Comparison of ENCODE assay signal across 16 cellular contexts in genomic region chr12:77947326-77947725, GRCh38.
DNase-seq lines count a peak whose midpoint lies in the region; ATAC-seq, FAIRE-seq and TF ChIP-seq lines count a peak whose summit lies in the region.
"Had no signal": no experiment of that assay in that cellular context is flagged by ENCODE, and none has a peak within 500 bp of the region (broad histone marks: within the 10 kb centered on the region; RNA-seq: fewer than 3 reads in every experiment).

No MANE protein-coding gene starts in this region.

- H3K36me3 ChIP-seq in A673 (ENCODE audit: insufficient read depth, low read length, poor library complexity, severe bottlenecking): no peaks in the 10 kb centered on the region
- H3K36me3 ChIP-seq: transverse colon had no signal

- peaks cover 6% of the 10 kb centered on the region for H3K9me3 Mint-ChIP-seq in activated CD8-positive, alpha-beta T cell treated with anti-CD3 and anti-CD28 coated beads for 36 hours

- intact Hi-C loops in A673 (cut with micrococcal nuclease; ENCODE audit: unreplicated experiment): no loop called here
- intact Hi-C loops in activated CD8-positive, alpha-beta T cell treated with anti-CD3 and anti-CD28 coated beads for 36 hours (cut with micrococcal nuclease): no loop called here

- in situ Hi-C loops in astrocyte of the spinal cord (cut with HindIII; ENCODE audit: low sequenced_read_pairs): loop anchor here (25.0 kb wide), 1 partner anchor 210 kb away; no protein-coding TSS in a partner anchor

- POLR2A ChIA-PET in A673 (lab: Charles Lee; ENCODE audit: low non-redundant PET): no interaction called here
- POLR2A ChIA-PET in activated CD8-positive, alpha-beta T cell treated with anti-CD3 and anti-CD28 coated beads for 36 hours (lab: Charles Lee): no interaction called here

- no peak overlapping the region for H3K27ac Mint-ChIP-seq in activated CD8-positive, alpha-beta T cell treated with anti-CD3 and anti-CD28 coated beads for 36 hours
- H3K27ac Mint-ChIP-seq: activated T-helper 2 cell treated with anti-CD3 and anti-CD28 coated beads, Interferon-gamma antibody, Interleukin-2, Interleukin-4, amounts not matched to agents 10 μg/mL and 5 μg/mL and 100 μg/mL, durations not matched to agents 14 hours and 24 hours and 36 hours; T-helper 2 cell treated with Interferon-gamma antibody and Interleukin-4, amounts not matched to agents 5 μg/mL and 100 μg/mL, for 36 hours had no signal

- H3K4me1 ChIP-seq in A673 (ENCODE audit: insufficient read depth, low read length, poor library complexity, severe bottlenecking): peaks cover 14% of the 10 kb centered on the region
- H3K4me1 ChIP-seq: psoas muscle, transverse colon had no signal

- no peaks in the 10 kb centered on the region for H3K27me3 Mint-ChIP-seq in activated CD8-positive, alpha-beta T cell treated with anti-CD3 and anti-CD28 coated beads for 36 hours

- no peaks in the 10 kb centered on the region for H3K4me1 Mint-ChIP-seq in activated CD8-positive, alpha-beta T cell treated with anti-CD3 and anti-CD28 coated beads for 36 hours (ENCODE audit: low read depth)

- CTCF ChIA-PET in A673 (lab: Charles Lee): no interaction called here
- CTCF ChIA-PET in activated CD8-positive, alpha-beta T cell treated with anti-CD3 and anti-CD28 coated beads for 36 hours (lab: Charles Lee): no interaction called here

- TF ChIP-seq CTCF in A673 (conservative IDR thresholded peaks at IDR 0.05; ENCODE audit: low read depth, low read length) (no peak), astrocyte of the spinal cord (IDR thresholded peaks at IDR 0.05; ENCODE audit: low read depth, low read length) (no peak)
- no peak for TF ChIP-seq CTCF in activated CD8-positive, alpha-beta T cell treated with anti-CD3 and anti-CD28 coated beads for 36 hours (IDR thresholded peaks at IDR 0.05)

- no peak overlapping the region for H3K4me3 Mint-ChIP-seq in activated CD8-positive, alpha-beta T cell treated with anti-CD3 and anti-CD28 coated beads for 36 hours
- H3K4me3 Mint-ChIP-seq: T-helper 2 cell treated with Interferon-gamma antibody and Interleukin-4, amounts not matched to agents 5 μg/mL and 100 μg/mL, for 36 hours had no signal

- H3K27me3 ChIP-seq in A673 (replicated peaks; ENCODE audit: insufficient read depth, low read depth, low read length, poor library complexity): no peaks in the 10 kb centered on the region
- H3K27me3 ChIP-seq: transverse colon had no signal

- no peaks in the 10 kb centered on the region for H3K9me3 ChIP-seq in A673 (ENCODE audit: low read depth, low read length, poor library complexity, severe bottlenecking)
- H3K9me3 ChIP-seq: psoas muscle, transverse colon had no signal

- H3K27ac ChIP-seq in A673 (ENCODE audit: low read depth, low read length, poor library complexity, severe bottlenecking): peak overlapping the region; percentile 8
- H3K27ac ChIP-seq: psoas muscle, transverse colon had no signal

- DNase-seq in A673 (ENCODE audit: low spot score) (peak; percentile 18), HTR-8/SVneo (ENCODE audit: insufficient read length, low spot score) (peak; percentile 14), astrocyte of the spinal cord (ENCODE audit: low read depth, low spot score) (peak; percentile 76), glomerular visceral epithelial cell (ENCODE audit: extremely low spot score) (peak; percentile 27), T-helper 9 cell (no peak), CD1c-positive myeloid dendritic cell (ENCODE audit: extremely low spot score) (no peak)
- no peak for DNase-seq in activated CD8-positive, alpha-beta T cell treated with anti-CD3 and anti-CD28 coated beads for 36 hours
- DNase-seq in activated naive CD4-positive, alpha-beta T cell treated with anti-CD3 and anti-CD28 coated beads, Interleukin-2, amount 50 U/mL, for 16 hours: no peak
- DNase-seq: activated CD4-positive, alpha-beta T cell treated with anti-CD3 and anti-CD28 coated beads, Interleukin-2, amount 50 U/mL, for 4 hours; GOT3; NCI-H1048; NCI-H345; psoas muscle; transverse colon had no signal

- no peak for FAIRE-seq in HTR-8/SVneo (lab: Jason Lieb, UNC)

- no peaks in the 10 kb centered on the region for H3K36me3 Mint-ChIP-seq in activated CD8-positive, alpha-beta T cell treated with anti-CD3 and anti-CD28 coated beads for 36 hours (ENCODE audit: low read depth)

- H3K4me3 ChIP-seq in A673 (ENCODE audit: low read depth, low read length, poor library complexity, severe bottlenecking) (no peak overlapping the region), astrocyte of the spinal cord (ENCODE audit: low read depth, low read length) (no peak overlapping the region)
- H3K4me3 ChIP-seq: psoas muscle, transverse colon had no signal

- no TSS peak for BruUV-seq in A673 (replicated peaks; lab: Mats Ljungman, UMichigan)

- no peak for ATAC-seq in activated CD8-positive, alpha-beta T cell treated with anti-CD3 and anti-CD28 coated beads for 36 hours
- ATAC-seq: psoas muscle had no signal

Comparison
In these comparisons a context has a peak if more than half of its experiments do, and no peak if none do; other contexts are left out.
1. DNase-seq: peak in A673 (single experiment), HTR-8/SVneo (single experiment), astrocyte of the spinal cord (single experiment) and glomerular visceral epithelial cell (single experiment); none in activated CD8-positive, alpha-beta T cell treated with anti-CD3 and anti-CD28 coated beads for 36 hours (single experiment), activated naive CD4-positive, alpha-beta T cell treated with anti-CD3 and anti-CD28 coated beads, Interleukin-2, amount 50 U/mL, for 16 hours (single experiment), T-helper 9 cell (single experiment) and CD1c-positive myeloid dendritic cell (single experiment).